ENCODE assay signal across 10 cellular contexts in genomic region chr7:159012353-159013069, GRCh38.
DNase-seq lines count a peak whose midpoint lies in the region; ATAC-seq, FAIRE-seq and TF ChIP-seq lines count a peak whose summit lies in the region.
"Had no signal": no experiment of that assay in that cellular context is flagged by ENCODE, and none has a peak within 500 bp of the region (broad histone marks: within the 10 kb centered on the region; RNA-seq: fewer than 3 reads in every experiment).

No MANE protein-coding gene starts in this region.

- ATAC-seq in K562 (no peak), HG03108 (IDR thresholded peaks at IDR 0.05; ENCODE audit: unreplicated experiment) (no peak)

- intact Hi-C loops in K562 (cut with micrococcal nuclease) = no loop called here

- TF ChIP-seq EP300 in K562 (IDR thresholded peaks at IDR 0.05; ENCODE audit: low read length) = no peak

- H3K27ac ChIP-seq in KOPT-K1 (ENCODE audit: low read depth, low read length, poor library complexity, severe bottlenecking) (peak overlapping the region; percentile 62), K562 (ENCODE audit: extremely low read depth, low read depth, low read length) (no peak overlapping the region), layer of hippocampus (ENCODE audit: low read depth, low read length) (peak overlapping the region; percentile 93)
- H3K27ac ChIP-seq: KMS-11 had no signal

- in situ Hi-C loops in K562 (cut with MboI) = no loop called here

- no peaks in the 10 kb centered on the region for H3K9me1 ChIP-seq in K562 (ENCODE audit: control insufficient read depth, insufficient read depth, low read length)

- H3K27me3 ChIP-seq in K562 (ENCODE audit: control insufficient read depth in 2 of 2, insufficient read depth in 2 of 2, low read length in 2 of 2) = peaks cover 0 to 32% of the 10 kb centered on the region in 2 experiments; a peak in 2 of 5 replicates
- no peaks in the 10 kb centered on the region for H3K27me3 ChIP-seq in layer of hippocampus (ENCODE audit: control insufficient read depth, insufficient read depth, low read length)

- peak; percentile 42 for FAIRE-seq in K562 (lab: Jason Lieb, UNC)

- no peak for TF ChIP-seq POLR2A in K562 (conservative IDR thresholded peaks at IDR 0.05)

- H3K4me3 ChIP-seq in K562 = no peak overlapping the region

- no peaks in the 10 kb centered on the region for H4K20me1 ChIP-seq in K562 (replicated peaks; ENCODE audit: control insufficient read depth, insufficient read depth, low read length)

- no peaks in the 10 kb centered on the region for H3K9me3 ChIP-seq in KOPT-K1 (ENCODE audit: insufficient read depth, low read length, poor library complexity, severe bottlenecking)
- no peaks in the 10 kb centered on the region for H3K9me3 ChIP-seq in K562 (replicated peaks; ENCODE audit: control insufficient read depth, insufficient read depth, low read depth, low read length)

- H3K79me2 ChIP-seq in K562 (ENCODE audit: control insufficient read depth, insufficient read depth, low read length) = peaks cover 28% of the 10 kb centered on the region

- H3K4me2 ChIP-seq in K562 (ENCODE audit: insufficient read depth, low read length) = no peak overlapping the region; the same call in 1 of the 2 replicates
- H3K4me2 ChIP-seq: KMS-11 had no signal

- BruUV-seq in K562 (replicated peaks; lab: Mats Ljungman, UMichigan) = no TSS peak

- 50% methylated on average over 12 of the region's 12 CpGs for WGBS in K562 (ENCODE audit: insufficient coverage, low coverage, missing lambda C conversion rate)

- CTCF ChIA-PET in K562 (lab: Yijun Ruan, JAX; ENCODE audit: low intra/inter-chr PET ratio) = no interaction called here

- POLR2A ChIA-PET in K562 (lab: Yijun Ruan, JAX) = interaction anchor here (0.7 to 0.8 kb wide), 2 partner anchors 11 to 40 kb away, joined by 3 read pairs; no protein-coding TSS in a partner anchor

- peaks cover 26 to 35% of the 10 kb centered on the region in 2 experiments for H3K4me1 ChIP-seq in K562 (replicated peaks in 1 of 2; ENCODE audit: control insufficient read depth in 2 of 2, insufficient read depth in 2 of 2, low read length in 2 of 2)

- no peak for DNase-seq in K562 (ENCODE audit: extremely low read depth in 1 of 4, low spot score in 3 of 4)
- DNase-seq in superior temporal gyrus (ENCODE audit: extremely low spot score) = peak; percentile 45
- DNase-seq in activated CD4-positive, alpha-beta T cell treated with anti-CD3 and anti-CD28 coated beads, Interleukin-2, amount 50 U/mL, for 48 hours = no peak
- DNase-seq in activated effector memory CD4-positive, alpha-beta T cell treated with anti-CD3 and anti-CD28 coated beads, Interleukin-2, amount 50 U/mL, for 16 hours = no peak
- no peak for DNase-seq in epidermal melanocyte (ENCODE audit: insufficient read length, low spot score)
- DNase-seq: naive B cell had no signal

- no peak for TF ChIP-seq RAD21 in K562 (CRISPR knock-in tag; conservative IDR thresholded peaks at IDR 0.05 in 1 of 2, IDR thresholded peaks at IDR 0.05 in 1 of 2)

- no peak for TF ChIP-seq CTCF in K562 (IDR thresholded peaks at IDR 0.05 in 2 of 3, conservative IDR thresholded peaks at IDR 0.05 in 1 of 3; ENCODE audit: insufficient read depth in 2 of 3, low read depth in 1 of 3, low read length in 3 of 3)

- no peaks in the 10 kb centered on the region for H3K36me3 ChIP-seq in KOPT-K1 (ENCODE audit: insufficient read depth, low read length)
- H3K36me3 ChIP-seq in K562 (ENCODE audit: control insufficient read depth, insufficient read depth, low read length) = peaks cover 26% of the 10 kb centered on the region; the same call in 2 of the 3 replicates

- H3K9ac ChIP-seq in K562 (ENCODE audit: insufficient read depth in 1 of 2, low read depth in 2 of 2, low read length in 2 of 2) = no peak overlapping the region
- H3K9ac ChIP-seq: KMS-11 had no signal

- H2AFZ ChIP-seq in K562 (ENCODE audit: low read depth, low read length) = no peak overlapping the region

TF ChIP-seq in K562, 482 proteins besides CTCF, POLR2A, EP300 and RAD21:
- TF ChIP-seq CBFA2T3 (IDR thresholded peaks at IDR 0.05) (peak; percentile 40; the same call in 1 of the 2 replicates), CREB1 (IDR thresholded peaks at IDR 0.05) (no peak), CREB1 (CRISPR knock-in tag; IDR thresholded peaks at IDR 0.05) (no peak), C11orf30 (IDR thresholded peaks at IDR 0.05; ENCODE audit: low read depth) (peak; percentile 4; the same call in 1 of the 2 replicates), SFPQ (IDR thresholded peaks at IDR 0.05; ENCODE audit: low read depth, low read length) (no peak), MEIS2 (IDR thresholded peaks at IDR 0.05; ENCODE audit: partially characterized antibody) (peak; percentile 66), POLR3G (IDR thresholded peaks at IDR 0.05; ENCODE audit: extremely low read depth, insufficient read length, insufficient replicate concordance) (no peak), NFE2 (IDR thresholded peaks at IDR 0.05; ENCODE audit: low read depth) (peak; percentile 46; the same call in 1 of the 2 replicates), PKNOX1 (IDR thresholded peaks at IDR 0.05) (peak; percentile 41; the same call in 1 of the 2 replicates), DNMT1 (IDR thresholded peaks at IDR 0.05) (no peak)
